In the genomic region with DNA sequence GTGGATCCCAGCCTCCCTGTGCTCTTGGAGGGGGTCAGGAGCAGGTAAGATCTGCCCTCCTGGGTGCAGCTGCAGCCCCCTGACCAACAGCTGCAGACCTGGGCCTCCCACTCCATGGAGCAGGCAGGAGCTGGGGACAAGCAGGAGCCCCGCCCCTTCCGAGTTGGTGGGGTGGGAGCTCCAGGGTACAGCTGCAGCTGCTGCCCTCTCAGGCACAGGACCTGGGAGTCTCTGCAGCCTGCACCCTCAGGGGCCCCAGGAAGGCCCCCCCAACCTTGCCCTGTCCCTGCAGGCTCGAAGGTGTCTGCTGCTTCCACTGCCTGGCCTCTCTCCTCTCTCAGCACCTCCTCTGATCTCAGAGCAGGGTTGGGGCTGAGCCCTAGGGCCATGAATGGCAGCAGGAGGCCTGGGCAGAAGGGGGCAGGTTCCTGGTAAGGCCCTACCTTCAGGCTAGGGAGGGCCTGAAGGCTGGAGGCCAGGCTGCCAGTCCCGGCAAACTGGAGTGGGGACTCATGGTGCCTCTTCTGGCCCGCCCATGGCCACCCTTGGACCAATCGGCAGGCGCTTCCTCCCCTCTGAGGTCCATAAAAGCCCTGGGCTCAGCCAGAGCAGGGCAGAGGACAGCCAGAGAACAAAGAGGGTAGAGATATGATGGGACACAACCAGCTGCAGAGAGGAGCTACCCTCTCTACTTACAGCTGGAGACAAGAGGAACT, we compare ENCODE assay signal across 2 cellular contexts.
A peak's percentile ranks its signal among the peaks of the same experiment; 100 is the strongest.
TF ChIP-seq lines count a peak whose summit lies in the region.

No MANE protein-coding gene starts in this region.

TF ChIP-seq in HCT116, 20 proteins besides CTCF, POLR2A, EP300 and RAD21:
- TF ChIP-seq EGR1 (IDR thresholded peaks at IDR 0.05; ENCODE audit: low read depth) (no peak), SIN3A (IDR thresholded peaks at IDR 0.05; ENCODE audit: low read depth) (no peak), ZNF274 (IDR thresholded peaks at IDR 0.05; ENCODE audit: low read depth, low read length) (no peak), CEBPB (IDR thresholded peaks at IDR 0.05; ENCODE audit: low read depth) (no peak), EZH2 (IDR thresholded peaks at IDR 0.05) (no peak), YY1 (IDR thresholded peaks at IDR 0.05; ENCODE audit: extremely low read depth, insufficient replicate concordance, low read depth, low read length) (no peak), EZH2phosphoT487 (IDR thresholded peaks at IDR 0.05; ENCODE audit: borderline replicate concordance) (no peak)
- TF ChIP-seq, protein P1, sequence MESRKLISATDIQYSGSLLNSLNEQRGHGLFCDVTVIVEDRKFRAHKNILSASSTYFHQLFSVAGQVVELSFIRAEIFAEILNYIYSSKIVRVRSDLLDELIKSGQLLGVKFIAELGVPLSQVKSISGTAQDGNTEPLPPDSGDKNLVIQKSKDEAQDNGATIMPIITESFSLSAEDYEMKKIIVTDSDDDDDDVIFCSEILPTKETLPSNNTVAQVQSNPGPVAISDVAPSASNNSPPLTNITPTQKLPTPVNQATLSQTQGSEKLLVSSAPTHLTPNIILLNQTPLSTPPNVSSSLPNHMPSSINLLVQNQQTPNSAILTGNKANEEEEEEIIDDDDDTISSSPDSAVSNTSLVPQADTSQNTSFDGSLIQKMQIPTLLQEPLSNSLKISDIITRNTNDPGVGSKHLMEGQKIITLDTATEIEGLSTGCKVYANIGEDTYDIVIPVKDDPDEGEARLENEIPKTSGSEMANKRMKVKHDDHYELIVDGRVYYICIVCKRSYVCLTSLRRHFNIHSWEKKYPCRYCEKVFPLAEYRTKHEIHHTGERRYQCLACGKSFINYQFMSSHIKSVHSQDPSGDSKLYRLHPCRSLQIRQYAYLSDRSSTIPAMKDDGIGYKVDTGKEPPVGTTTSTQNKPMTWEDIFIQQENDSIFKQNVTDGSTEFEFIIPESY (IDR thresholded peaks at IDR 0.05; ENCODE audit: extremely low read depth, insufficient replicate concordance, low read length): no peak
TF ChIP-seq in HCT116: peak in this region for 0.

TF ChIP-seq in H1, 55 proteins besides CTCF, POLR2A, EP300 and RAD21:
- TF ChIP-seq KDM1A (IDR thresholded peaks at IDR 0.05; ENCODE audit: borderline replicate concordance, low read length) (no peak), TBP (IDR thresholded peaks at IDR 0.05; ENCODE audit: low read depth, low read length) (peak; percentile 57; the same call in 1 of the 2 replicates), YY1 (IDR thresholded peaks at IDR 0.05; ENCODE audit: low read depth, low read length) (no peak)
TF ChIP-seq in H1: peak in this region for 1.
